15 cellular contexts compared by ENCODE assay signal in genomic region chr6:91366781-91367180, GRCh38.
"Had no signal": no experiment of that assay in that cellular context is flagged by ENCODE, and none has a peak within 500 bp of the region (broad histone marks: within the 10 kb centered on the region; RNA-seq: fewer than 3 reads in every experiment).

No MANE protein-coding gene starts in this region.

- H3K36me3 Mint-ChIP-seq: naive thymus-derived CD4-positive, alpha-beta T cell; stimulated activated naive B cell treated with anti-CD40 and anti-IgM and Interleukin-4, amounts not matched to agents 10 μg/mL and 1 μg/mL and 100 μg/mL, for 72 hours had no signal

- H3K4me3 Mint-ChIP-seq: naive thymus-derived CD4-positive, alpha-beta T cell; stimulated activated naive B cell treated with anti-CD40 and anti-IgM and Interleukin-4, amounts not matched to agents 10 μg/mL and 1 μg/mL and 100 μg/mL, for 72 hours; stimulated activated naive CD8-positive, alpha-beta T cell treated with anti-CD3 and anti-CD28 coated beads, Interleukin-15, amount 100 ng/mL, for 72 hours had no signal

- H3K4me3 ChIP-seq: esophagus squamous epithelium, testis, tibial nerve, upper lobe of right lung, vagina had no signal

- ATAC-seq: foreskin keratinocyte; naive thymus-derived CD4-positive, alpha-beta T cell; sciatic nerve; stimulated activated naive B cell treated with anti-CD40 and anti-IgM and Interleukin-4, amounts not matched to agents 10 μg/mL and 1 μg/mL and 100 μg/mL, for 72 hours; stimulated activated naive CD8-positive, alpha-beta T cell treated with anti-CD3 and anti-CD28 coated beads, Interleukin-15, amount 100 ng/mL, for 72 hours; upper lobe of right lung had no signal

- H3K27ac Mint-ChIP-seq: stimulated activated naive B cell treated with anti-CD40 and anti-IgM and Interleukin-4, amounts not matched to agents 10 μg/mL and 1 μg/mL and 100 μg/mL, for 72 hours; stimulated activated naive CD8-positive, alpha-beta T cell treated with anti-CD3 and anti-CD28 coated beads, Interleukin-15, amount 100 ng/mL, for 72 hours had no signal

- H3K27me3 Mint-ChIP-seq: naive thymus-derived CD4-positive, alpha-beta T cell; stimulated activated naive B cell treated with anti-CD40 and anti-IgM and Interleukin-4, amounts not matched to agents 10 μg/mL and 1 μg/mL and 100 μg/mL, for 72 hours; stimulated activated naive CD8-positive, alpha-beta T cell treated with anti-CD3 and anti-CD28 coated beads, Interleukin-15, amount 100 ng/mL, for 72 hours had no signal

- H3K27me3 ChIP-seq: esophagus squamous epithelium, foreskin keratinocyte, testis, tibial nerve, upper lobe of right lung, vagina had no signal

- DNase-seq: effector memory CD4-positive, alpha-beta T cell; esophagus squamous epithelium; foreskin keratinocyte; naive thymus-derived CD4-positive, alpha-beta T cell; posterior cingulate gyrus; stimulated activated CD4-positive, alpha-beta T cell treated with anti-CD3 and anti-CD28 coated beads, Interleukin-2, amount 100 ng/mL, for 24 hours; stimulated activated CD4-positive, alpha-beta T cell treated with anti-CD3 and anti-CD28 coated beads, Interleukin-4, amount 100 ng/mL, for 4 hours; stimulated activated naive B cell treated with anti-CD40 and anti-IgM and Interleukin-4, amounts not matched to agents 10 μg/mL and 1 μg/mL and 100 μg/mL, for 72 hours; stimulated activated naive CD8-positive, alpha-beta T cell treated with anti-CD3 and anti-CD28 coated beads, Interleukin-15, amount 100 ng/mL, for 72 hours; testis; upper lobe of right lung had no signal

- H3K4me1 ChIP-seq: esophagus squamous epithelium, foreskin keratinocyte, testis, tibial nerve, upper lobe of right lung, vagina had no signal

- H3K36me3 ChIP-seq: esophagus squamous epithelium, tibial nerve, upper lobe of right lung, vagina had no signal

- H3K4me1 Mint-ChIP-seq: naive thymus-derived CD4-positive, alpha-beta T cell; stimulated activated naive B cell treated with anti-CD40 and anti-IgM and Interleukin-4, amounts not matched to agents 10 μg/mL and 1 μg/mL and 100 μg/mL, for 72 hours; stimulated activated naive CD8-positive, alpha-beta T cell treated with anti-CD3 and anti-CD28 coated beads, Interleukin-15, amount 100 ng/mL, for 72 hours had no signal

- H3K27ac ChIP-seq: epithelial cell of prostate, esophagus squamous epithelium, foreskin keratinocyte, testis, tibial nerve, upper lobe of right lung, vagina had no signal

- H3K9me3 ChIP-seq: esophagus squamous epithelium, testis, upper lobe of right lung, vagina had no signal
